In the genomic region with DNA sequence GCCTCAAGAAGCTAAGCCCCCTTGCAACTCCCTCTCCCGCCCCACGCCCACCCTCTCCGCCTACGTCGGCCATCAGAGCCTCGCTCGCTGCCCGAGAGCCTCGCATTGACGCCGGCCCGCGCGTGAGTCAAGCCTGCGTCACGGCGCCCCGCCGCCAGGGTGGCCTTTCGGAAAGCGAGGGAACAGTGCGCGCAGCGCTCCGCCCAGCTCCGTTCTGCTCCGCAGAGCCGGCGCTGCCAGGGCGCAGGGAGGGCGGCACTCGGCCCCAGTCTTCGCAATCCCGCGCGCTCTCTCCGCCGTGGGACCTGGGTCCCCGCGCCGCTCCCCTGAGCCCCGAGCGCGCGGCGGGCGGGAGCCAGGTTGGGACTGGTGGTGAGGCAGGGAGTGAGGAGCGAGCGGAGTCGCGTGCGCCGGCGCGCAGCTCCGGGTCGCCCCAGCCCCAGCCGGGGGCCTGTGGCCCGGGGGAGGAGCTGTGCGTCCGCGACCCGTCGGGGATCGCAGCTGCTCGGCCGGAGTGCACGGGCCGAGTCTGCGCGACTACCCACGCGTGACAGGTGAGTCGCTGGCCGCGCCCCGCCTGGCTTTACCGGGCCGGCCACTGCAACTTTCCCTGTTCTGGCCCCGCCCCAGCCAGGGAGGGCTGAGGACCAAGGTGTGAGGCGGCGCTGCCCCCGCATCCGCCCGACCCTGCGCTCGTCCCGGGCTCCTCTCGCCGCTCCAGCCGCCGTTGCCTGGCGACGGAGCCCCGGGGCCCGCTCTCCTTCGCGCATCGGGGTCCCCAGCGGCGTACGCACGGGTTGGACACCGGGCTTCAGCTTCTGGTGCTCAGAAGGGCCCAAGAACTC, we compare ENCODE assay signal across 8 cellular contexts. TPM values are rescaled to one million over a fixed set of nuclear protein-coding genes. Genes with fewer than 3 reads are reported as not detected.
DNase-seq lines count a peak whose midpoint lies in the region; TF ChIP-seq lines count a peak whose summit lies in the region.

SLC6A17 (plus strand) TSS at position 165 of the 845 bp plus-strand sequence. CDS start 16,436 bp downstream, outside the sequence.

- BruUV-seq in OCI-LY7 (replicated peaks; lab: Mats Ljungman, UMichigan) = no TSS peak

- no peak within 1 kb of the TSS for H3K9ac ChIP-seq in parathyroid adenoma

- H3K4me2 ChIP-seq in parathyroid adenoma (ENCODE audit: low read length) (peak within 1 kb of the TSS; percentile 84), OCI-LY7 (ENCODE audit: low read length) (no peak within 1 kb of the TSS)

- TF ChIP-seq CTCF in parathyroid adenoma (IDR thresholded peaks at IDR 0.05) (peak; percentile 29), OCI-LY7 (conservative IDR thresholded peaks at IDR 0.05; ENCODE audit: low read length) (no peak)

- H3K79me2 ChIP-seq in parathyroid adenoma = no peaks in the 10 kb centered on the region
- H3K79me2 ChIP-seq in OCI-LY7 (ENCODE audit: insufficient read depth, low read depth, low read length) = no peaks in the 10 kb centered on the region

- peak within 1 kb of the TSS; percentile 60 for H3K4me3 ChIP-seq in parathyroid adenoma (ENCODE audit: low read depth, low read length)
- H3K4me3 ChIP-seq in OCI-LY7 (ENCODE audit: low read depth, low read length, poor library complexity, severe bottlenecking) = no peak within 1 kb of the TSS

- peak; percentile 56 to 69 for DNase-seq in activated CD4-positive, alpha-beta T cell treated with anti-CD3 and anti-CD28 coated beads, Interleukin-2, amount 50 U/mL, for 48 hours
- no peak for DNase-seq in activated CD4-positive, alpha-beta T cell treated with anti-CD3 and anti-CD28 coated beads, Interleukin-2, amount 50 U/mL, for 4 hours
- peak; percentile 49 for DNase-seq in T-helper 2 cell treated with Interferon-gamma antibody and Interleukin-4, amounts not matched to agents 5 μg/mL and 100 μg/mL, for 36 hours (ENCODE audit: low spot score)
- DNase-seq in epithelial cell of prostate (ENCODE audit: low read depth, low spot score) (peak; percentile 12), MV-4-11 (lab: John Stamatoyannopoulos, UW) (no peak), A172 (ENCODE audit: low spot score) (no peak), OCI-LY7 (ENCODE audit: low spot score) (no peak)

- H3K27ac Mint-ChIP-seq in T-helper 2 cell treated with Interferon-gamma antibody and Interleukin-4, amounts not matched to agents 5 μg/mL and 100 μg/mL, for 36 hours = no peak within 1 kb of the TSS

- H3K9me3 ChIP-seq in parathyroid adenoma (ENCODE audit: control insufficient read depth, low read length) (no peaks in the 10 kb centered on the region), OCI-LY7 (ENCODE audit: low read length) (no peaks in the 10 kb centered on the region)

- H2AFZ ChIP-seq in parathyroid adenoma (peak within 1 kb of the TSS; percentile 82), OCI-LY7 (ENCODE audit: low read length) (no peak within 1 kb of the TSS)

- no peaks in the 10 kb centered on the region for H3K9me2 ChIP-seq in OCI-LY7 (ENCODE audit: insufficient read depth, low read length)

- H3K9me3 Mint-ChIP-seq in T-helper 2 cell treated with Interferon-gamma antibody and Interleukin-4, amounts not matched to agents 5 μg/mL and 100 μg/mL, for 36 hours = no peaks in the 10 kb centered on the region

- H3K27me3 ChIP-seq in parathyroid adenoma (ENCODE audit: control insufficient read depth, insufficient read depth, low read length) = no peaks in the 10 kb centered on the region

- peaks cover 27% of the 10 kb centered on the region for H3K27me3 Mint-ChIP-seq in T-helper 2 cell treated with Interferon-gamma antibody and Interleukin-4, amounts not matched to agents 5 μg/mL and 100 μg/mL, for 36 hours (ENCODE audit: low read depth)

- H3K27ac ChIP-seq in epithelial cell of prostate (no peak within 1 kb of the TSS), parathyroid adenoma (peak within 1 kb of the TSS; percentile 62), OCI-LY7 (ENCODE audit: low read depth, low read length, poor library complexity, severe bottlenecking) (no peak within 1 kb of the TSS)

- no peaks in the 10 kb centered on the region for H4K20me1 ChIP-seq in OCI-LY7 (ENCODE audit: insufficient read depth, low read length)

- no peaks in the 10 kb centered on the region for H3K4me1 ChIP-seq in parathyroid adenoma
- no peaks in the 10 kb centered on the region for H3K4me1 ChIP-seq in OCI-LY7 (ENCODE audit: insufficient read depth, low read length, poor library complexity, severe bottlenecking)

- CTCF ChIA-PET in OCI-LY7 (lab: Charles Lee; ENCODE audit: unreplicated experiment) = no interaction called here

- H3K4me3 Mint-ChIP-seq in T-helper 2 cell treated with Interferon-gamma antibody and Interleukin-4, amounts not matched to agents 5 μg/mL and 100 μg/mL, for 36 hours = no peak within 1 kb of the TSS

- intact Hi-C loops in OCI-LY7 (cut with micrococcal nuclease; ENCODE audit: unreplicated experiment) = no loop called here

- POLR2A ChIA-PET in OCI-LY7 (lab: Charles Lee) = no interaction called here

- H3K36me3 ChIP-seq in parathyroid adenoma (ENCODE audit: control insufficient read depth, insufficient read depth, low read length) (no peaks in the 10 kb centered on the region), OCI-LY7 (ENCODE audit: insufficient read depth, low read length) (no peaks in the 10 kb centered on the region)

- H3K36me3 Mint-ChIP-seq in T-helper 2 cell treated with Interferon-gamma antibody and Interleukin-4, amounts not matched to agents 5 μg/mL and 100 μg/mL, for 36 hours (ENCODE audit: low read depth) = no peaks in the 10 kb centered on the region

- H3K4me1 Mint-ChIP-seq in T-helper 2 cell treated with Interferon-gamma antibody and Interleukin-4, amounts not matched to agents 5 μg/mL and 100 μg/mL, for 36 hours (ENCODE audit: low read depth) = no peaks in the 10 kb centered on the region

RNA-seq across cellular contexts. Expression of gene SLC6A17, which starts in this region (rescaled TPM):
- 0.33 and 0.34 TPM in 2 replicates for total RNA-seq in A172 (2014; rRNA removed; shearing (Covaris generic))
- total RNA-seq in OCI-LY7 (2014; rRNA removed; shearing (Covaris generic)) = not detected in 2 replicates
- not detected in 2 replicates for total RNA-seq in OCI-LY7 (2022)

Comparison
In these comparisons a context has a peak if more than half of its experiments do, and no peak if none do; other contexts are left out.
1. DNase-seq: peak in activated CD4-positive, alpha-beta T cell treated with anti-CD3 and anti-CD28 coated beads, Interleukin-2, amount 50 U/mL, for 48 hours (2 of 2), T-helper 2 cell treated with Interferon-gamma antibody and Interleukin-4, amounts not matched to agents 5 μg/mL and 100 μg/mL, for 36 hours (single experiment) and epithelial cell of prostate (single experiment); none in activated CD4-positive, alpha-beta T cell treated with anti-CD3 and anti-CD28 coated beads, Interleukin-2, amount 50 U/mL, for 4 hours (0 of 2), MV-4-11 (single experiment), A172 (single experiment) and OCI-LY7 (single experiment).